Comparison of ENCODE assay signal across 8 cellular contexts in the genomic region with DNA sequence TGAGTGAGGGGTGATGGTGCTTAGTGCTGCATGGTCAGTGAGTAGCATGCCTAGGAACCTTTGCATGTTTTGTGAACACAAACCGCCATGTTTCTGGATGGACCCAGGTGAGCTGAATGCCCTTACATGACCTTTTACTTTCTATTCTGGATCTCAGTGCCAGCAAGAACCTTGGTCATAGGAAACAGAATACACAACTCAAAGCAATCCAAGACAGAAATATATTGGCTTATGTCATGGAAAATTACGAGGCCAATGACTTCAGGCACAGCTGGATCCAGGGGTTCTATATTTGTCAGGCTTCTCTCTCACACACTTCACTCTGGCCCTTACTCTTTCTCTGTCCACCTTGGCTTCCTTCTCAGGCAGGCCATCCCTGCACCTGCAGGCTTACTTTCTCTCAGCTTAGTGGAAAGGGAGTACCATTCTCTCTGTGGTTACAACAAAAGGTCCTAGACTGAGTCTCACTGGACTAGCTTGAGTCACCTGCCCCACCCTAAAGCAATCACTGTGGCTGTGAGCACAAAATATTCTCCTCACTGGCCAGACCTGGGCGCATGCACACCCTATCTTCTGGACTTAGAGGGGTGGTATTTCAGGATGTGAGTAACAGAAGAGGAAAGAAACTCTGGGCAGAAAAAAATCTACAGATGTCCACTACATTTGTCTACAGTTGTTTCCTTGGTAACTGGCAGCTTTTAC. TPM values are rescaled to one million over a fixed set of nuclear protein-coding genes. Genes with fewer than 3 reads are reported as not detected.
DNase-seq lines count a peak whose midpoint lies in the region; ATAC-seq and TF ChIP-seq lines count a peak whose summit lies in the region.
"Had no signal": no experiment of that assay in that cellular context is flagged by ENCODE, and none has a peak within 500 bp of the region (broad histone marks: within the 10 kb centered on the region; RNA-seq: fewer than 3 reads in every experiment).

No MANE protein-coding gene starts in this region.

- intact Hi-C loops in sciatic nerve (cut with DNase I), result no loop called here

- no peaks in the 10 kb centered on the region for H3K27me3 ChIP-seq in GM23248 (replicated peaks; ENCODE audit: insufficient read depth)
- H3K27me3 ChIP-seq: uterus had no signal

- peak; percentile 60 for ATAC-seq in sciatic nerve

- no peaks in the 10 kb centered on the region for H3K36me3 ChIP-seq in GM23248 (ENCODE audit: low read depth)
- H3K36me3 ChIP-seq: uterus had no signal

- no peaks in the 10 kb centered on the region for H4K20me1 ChIP-seq in GM23248 (ENCODE audit: insufficient read depth)

- no peak for TF ChIP-seq CTCF in epithelial cell of esophagus (IDR thresholded peaks at IDR 0.05; ENCODE audit: insufficient read depth, low read depth, low read length, missing control alignments)

- peak; percentile 67 for DNase-seq in GM23248
- peak; percentile 65 for DNase-seq in RPMI7951 (ENCODE audit: low read depth)
- peak; percentile 76 for DNase-seq in epithelial cell of esophagus (ENCODE audit: low read depth)
- DNase-seq in sciatic nerve (ENCODE audit: low spot score), result no peak
- no peak for DNase-seq in mesenteric fat pad (ENCODE audit: low spot score)
- DNase-seq in UCSD-AML1 (lab: John Stamatoyannopoulos, UW; ENCODE audit: unreplicated experiment), result no peak
- no peak for DNase-seq in GOT3 (lab: John Stamatoyannopoulos, UW)
- DNase-seq: uterus had no signal

- H3K9ac ChIP-seq in GM23248, result no peak overlapping the region

- H3F3A ChIP-seq in GM23248 (ENCODE audit: insufficient read depth), result peaks cover 9% of the 10 kb centered on the region; the same call in 1 of the 2 replicates

- WGBS in GM23248 (ENCODE audit: low coverage in 1 of 2, low lambda C conversion rate in 2 of 2, missing lambda C conversion rate in 2 of 2), 2 experiments, result 89 to 90% methylated on average over 3 of the region's 3 CpGs

- no peak overlapping the region for H2AFZ ChIP-seq in GM23248

- 0 out of 2 replicates have a peak overlapping the region, but pooled peaks have one; percentile 30 for H3K27ac ChIP-seq in GM23248
- H3K27ac ChIP-seq: uterus had no signal

- H3K4me2 ChIP-seq in GM23248 (ENCODE audit: unreplicated experiment), result no peak overlapping the region

- in situ Hi-C loops in GM23248 (cut with MboI), result no loop called here

- H3K9me2 ChIP-seq in GM23248 (ENCODE audit: insufficient read depth), result no peaks in the 10 kb centered on the region

- no peaks in the 10 kb centered on the region for H3K79me2 ChIP-seq in GM23248 (ENCODE audit: insufficient read depth)

- H3K4me1 ChIP-seq in GM23248 (ENCODE audit: insufficient read depth), result peaks cover 7% of the 10 kb centered on the region
- H3K4me1 ChIP-seq: uterus had no signal

- H3K4me3 ChIP-seq in GM23248, result no peak overlapping the region
- H3K4me3 ChIP-seq in epithelial cell of esophagus (ENCODE audit: low read length), result no peak overlapping the region
- H3K4me3 ChIP-seq: uterus had no signal

- H3K9me3 ChIP-seq in GM23248 (ENCODE audit: low read depth), result no peaks in the 10 kb centered on the region
- H3K9me3 ChIP-seq: uterus had no signal

RNA-seq across cellular contexts. Expression of a gene that starts 20.4 kb away (rescaled TPM):
- total RNA-seq in GM23248 (2014; rRNA removed; shearing (Covaris generic)), result 7.3 and 13.9 TPM in 2 replicates
- 9.0 and 11.6 TPM in 2 replicates for polyA plus RNA-seq in GM23248 (2016; fragmentation: Nextera tagmentation; extraction: Ambion mirVana)
- 61.8 and 93.1 TPM in 2 replicates for total RNA-seq in RPMI7951 (2014; rRNA removed; shearing (Covaris generic))
- total RNA-seq in sciatic nerve, result 44.7 TPM
- total RNA-seq in mesenteric fat pad, result 60.1 TPM

Comparison
In these comparisons a context has a peak if more than half of its experiments do, and no peak if none do; other contexts are left out.
1. DNase-seq: peak in GM23248 (single experiment), RPMI7951 (single experiment) and epithelial cell of esophagus (single experiment); none in sciatic nerve (single experiment), mesenteric fat pad (single experiment), UCSD-AML1 (single experiment) and GOT3 (single experiment).